In the genomic region with DNA sequence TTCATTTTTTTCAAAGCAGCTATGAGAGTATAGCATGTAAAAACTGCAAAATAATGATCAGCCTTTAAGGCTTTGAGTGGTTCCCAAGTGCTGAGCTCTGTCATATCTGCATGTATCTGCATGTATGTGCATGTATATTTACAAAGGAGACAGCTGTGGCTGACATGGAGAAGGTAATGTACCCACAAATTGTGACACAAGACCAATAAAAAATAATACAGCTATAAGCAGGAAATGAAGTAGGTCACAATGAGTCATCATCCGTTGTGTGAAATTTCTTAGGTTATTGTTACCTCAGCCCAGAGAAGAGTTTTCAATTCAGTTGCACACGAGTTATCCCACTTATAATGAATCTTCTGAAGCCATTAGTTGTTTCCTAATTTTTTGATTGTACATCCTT, we compare ENCODE assay signal across 8 cellular contexts.
A peak's percentile ranks its signal among the peaks of the same experiment; 100 is the strongest.
DNase-seq lines count a peak whose midpoint lies in the region; ATAC-seq lines count a peak whose summit lies in the region.

No MANE protein-coding gene starts in this region.

- H3K9me3 ChIP-seq in right cardiac atrium (ENCODE audit: control insufficient read depth, low read length): no peaks in the 10 kb centered on the region

- intact Hi-C loops in right cardiac atrium (cut with DNase I): no loop called here
- intact Hi-C loops in posterior cingulate gyrus (cut with DNase I): no loop called here

- peaks cover 2% of the 10 kb centered on the region for H3K4me1 ChIP-seq in right cardiac atrium (ENCODE audit: control insufficient read depth, insufficient read depth, low read length)

- no peaks in the 10 kb centered on the region for H3K27me3 ChIP-seq in right cardiac atrium (ENCODE audit: control insufficient read depth, insufficient read depth)

- H3K27ac ChIP-seq in right cardiac atrium (ENCODE audit: low read length): no peak overlapping the region

- DNase-seq in Daoy (ENCODE audit: low read depth): peak; percentile 55
- DNase-seq in T-helper 22 cell (ENCODE audit: low read depth): peak; percentile 40
- no peak for DNase-seq in right cardiac atrium
- no peak for DNase-seq in UCSD-AML1 (lab: John Stamatoyannopoulos, UW; ENCODE audit: unreplicated experiment)
- no peak for DNase-seq in posterior cingulate gyrus

- ATAC-seq in HG03432 (IDR thresholded peaks at IDR 0.05; ENCODE audit: unreplicated experiment) (peak; percentile 56), right cardiac atrium (peak; percentile 46 to 48), HG03108 (IDR thresholded peaks at IDR 0.05; ENCODE audit: unreplicated experiment) (no peak), HG02798 (IDR thresholded peaks at IDR 0.05; ENCODE audit: poor library complexity, unreplicated experiment) (no peak)

- H3K4me3 ChIP-seq in right cardiac atrium (ENCODE audit: low read length): no peak overlapping the region

- 56% methylated on average over 2 of the region's 2 CpGs for WGBS in right cardiac atrium

Comparison
In these comparisons a context has a peak if more than half of its experiments do, and no peak if none do; other contexts are left out.
1. DNase-seq: peak in Daoy (single experiment) and T-helper 22 cell (single experiment); none in right cardiac atrium (0 of 3), UCSD-AML1 (single experiment) and posterior cingulate gyrus (0 of 10).
2. ATAC-seq: peak in HG03432 (single experiment) and right cardiac atrium (2 of 2); none in HG03108 (single experiment) and HG02798 (single experiment).